In genomic region chr22:45163417-45164216, GRCh38 we compare ENCODE assay signal across 8 cellular contexts. TPM values are rescaled to one million over a fixed set of nuclear protein-coding genes. Genes with fewer than 3 reads are reported as not detected.
DNase-seq lines count a peak whose midpoint lies in the region; ATAC-seq and TF ChIP-seq lines count a peak whose summit lies in the region.

NUP50 (plus strand) TSS chr22:45163925; CDS start chr22:45168178, 4,253 bp downstream.

- H3K27ac ChIP-seq in adipose tissue (ENCODE audit: low read depth, low read length): peak within 1 kb of the TSS; percentile 59
- H3K27ac ChIP-seq in heart right ventricle: peak within 1 kb of the TSS; percentile 60 to 95 (median 88)
- peak within 1 kb of the TSS; percentile 87 for H3K27ac ChIP-seq in upper lobe of right lung

- peak within 1 kb of the TSS; percentile 93 for H3K4me3 ChIP-seq in GM12875 (ENCODE audit: low read depth, low read length)
- peak within 1 kb of the TSS; percentile 69 to 96 (median 87) for H3K4me3 ChIP-seq in heart right ventricle
- peak within 1 kb of the TSS; percentile 67 for H3K4me3 ChIP-seq in upper lobe of right lung

- H3K9me3 ChIP-seq in heart right ventricle: no peaks in the 10 kb centered on the region
- no peaks in the 10 kb centered on the region for H3K9me3 ChIP-seq in upper lobe of right lung

- H3K4me3 Mint-ChIP-seq in T-cell: peak within 1 kb of the TSS; percentile 93 to 97 (median 94)

- ATAC-seq in HG02798 (IDR thresholded peaks at IDR 0.05; ENCODE audit: poor library complexity, unreplicated experiment): peak; percentile 96
- peak; percentile 81 to 85 (median 84) for ATAC-seq in T-cell (replicated peaks in 1 of 4)
- ATAC-seq in heart right ventricle: peak; percentile 94 to 98 (median 97)
- peak; percentile 95 for ATAC-seq in upper lobe of right lung

- peak within 1 kb of the TSS; percentile 92 for H3K27ac Mint-ChIP-seq in T-cell

- H3K4me1 Mint-ChIP-seq in T-cell: peaks cover 55 to 69% (median 56%) of the 10 kb centered on the region in 3 donors

- POLR2A ChIA-PET in T-cell (lab: Charles Lee): interaction anchor here (0.6 to 1.7 kb wide), 4 partner anchors 9 to 43 kb away, joined by 4 to 11 read pairs (median 10); no protein-coding TSS in a partner anchor

- H3K36me3 ChIP-seq in heart right ventricle (peaks cover 0 to 22% (median 7%) of the 10 kb centered on the region in 9 donors), upper lobe of right lung (peaks cover 10% of the 10 kb centered on the region)

- intact Hi-C loops in heart right ventricle (cut with DNase I) (no loop called here), posterior vena cava (cut with DNase I) (no loop called here), upper lobe of right lung (cut with DNase I) (no loop called here)

- H3K4me1 ChIP-seq in heart right ventricle (peaks cover 0 to 60% (median 25%) of the 10 kb centered on the region in 9 donors), upper lobe of right lung (peaks cover 42% of the 10 kb centered on the region)

- H3K9me3 Mint-ChIP-seq in T-cell: no peaks in the 10 kb centered on the region

- 0 out of 2 replicates have a peak, but pooled peaks have one; percentile 15 for TF ChIP-seq CTCF in GM12875 (IDR thresholded peaks at IDR 0.05; ENCODE audit: borderline replicate concordance, insufficient read depth, low read depth, low read length)
- peak in 5 of 9 donors; percentile 4 to 37 (median 11) for TF ChIP-seq CTCF in heart right ventricle (IDR thresholded peaks at IDR 0.05)
- TF ChIP-seq CTCF in upper lobe of right lung (IDR thresholded peaks at IDR 0.05): no peak

- H3K27me3 ChIP-seq in heart right ventricle (no peaks in the 10 kb centered on the region), upper lobe of right lung (no peaks in the 10 kb centered on the region)

- DNase-seq in NCI-H1436 treated with DMSO at 0.1 percent for 48 hours (lab: John Stamatoyannopoulos, UW) (peak; percentile 81), T-cell (peak; percentile 90 to 98 (median 95)), heart right ventricle (peak; percentile 94 to 97), posterior vena cava (ENCODE audit: low spot score) (peak; percentile 99), upper lobe of right lung (peak; percentile 98)

- WGBS in adipose tissue, 3 donors: 0 to 1% (median 1%) methylated on average over 73 to 98 of the region's 98 CpGs
- 0 to 1% methylated on average over 94 to 98 of the region's 98 CpGs for WGBS in heart right ventricle, 2 donors

- CTCF ChIA-PET in T-cell (lab: Charles Lee): interaction anchor here (0.5 to 1.6 kb wide), 5 partner anchors 9 to 488 kb away, joined by 4 to 19 read pairs (median 5); no protein-coding TSS in a partner anchor

- H3K36me3 Mint-ChIP-seq in T-cell: peaks cover 18% of the 10 kb centered on the region

- H3K27me3 Mint-ChIP-seq in T-cell: no peaks in the 10 kb centered on the region

RNA-seq across cellular contexts. Expression of gene NUP50, which starts in this region (rescaled TPM):
- total RNA-seq in T-cell (100 to 1,000 TPM in 4 of 5 donors, 10 to 100 TPM in 1; 97.0 to 151 (median 126) TPM), heart right ventricle (10 to 100 TPM; 10.7 to 21.2 (median 15.3) TPM), posterior vena cava (10 to 100 TPM; 29.7 to 30.1 TPM), upper lobe of right lung (51.5 TPM)
- polyA plus RNA-seq in adipose tissue (10 to 100 TPM in 2 of 3 donors, 1 to 10 TPM in 1; 9.3 to 17.4 (median 12.4) TPM), heart right ventricle (10 to 100 TPM in 1 of 2 donors, 1 to 10 TPM in 1; 5.7 to 11.4 TPM)

Comparison
In these comparisons a context has a peak if more than half of its experiments do, and no peak if none do; other contexts are left out.
1. Peak in every context shown above with its lines: DNase-seq, ATAC-seq, H3K4me3 ChIP-seq and H3K27ac ChIP-seq.